Comparison of ENCODE assay signal across 12 cellular contexts in genomic region chr9:121599872-121600585, GRCh38. TPM values are rescaled to one million over a fixed set of nuclear protein-coding genes. Genes with fewer than 3 reads are reported as not detected.
DNase-seq lines count a peak whose midpoint lies in the region; ATAC-seq and TF ChIP-seq lines count a peak whose summit lies in the region.
"Had no signal": no experiment of that assay in that cellular context is flagged by ENCODE, and none has a peak within 500 bp of the region (broad histone marks: within the 10 kb centered on the region; RNA-seq: fewer than 3 reads in every experiment).

No MANE protein-coding gene starts in this region.

- no peaks in the 10 kb centered on the region for H4K20me1 ChIP-seq in PC-9 (ENCODE audit: insufficient read depth)
- no peaks in the 10 kb centered on the region for H4K20me1 ChIP-seq in osteoblast (ENCODE audit: insufficient read depth, low read length)

- no peaks in the 10 kb centered on the region for H3K9me3 Mint-ChIP-seq in activated T-helper 17 cell treated with anti-CD3 and anti-CD28 coated beads, Interleukin-2, amount 50 U/mL, for 72 hours

- no peak overlapping the region for H3K27ac ChIP-seq in PC-9
- no peak overlapping the region for H3K27ac ChIP-seq in osteoblast (ENCODE audit: low read depth, low read length)
- H3K27ac ChIP-seq: KMS-11 had no signal

- no peak overlapping the region for H3K27ac Mint-ChIP-seq in activated T-helper 17 cell treated with anti-CD3 and anti-CD28 coated beads, Interleukin-2, amount 50 U/mL, for 72 hours
- H3K27ac Mint-ChIP-seq: activated naive CD8-positive, alpha-beta T cell treated with anti-CD3 and anti-CD28 coated beads, Interleukin-2, amount 10 ng/mL, durations not matched to agents 7 days and 5 days; naive thymus-derived CD8-positive, alpha-beta T cell had no signal

- no peaks in the 10 kb centered on the region for H3K27me3 ChIP-seq in PC-9 (ENCODE audit: insufficient read depth, low read depth)
- H3K27me3 ChIP-seq in osteoblast (ENCODE audit: insufficient read depth, low read length): peaks cover 54% of the 10 kb centered on the region

- CTCF ChIA-PET in PC-9 (lab: Charles Lee): interaction anchor here (0.6 to 0.8 kb wide), 3 partner anchors 26 to 417 kb away, joined by 3 to 6 read pairs (median 4); no protein-coding TSS in a partner anchor

- peaks cover 30% of the 10 kb centered on the region for H3F3A ChIP-seq in PC-9 (ENCODE audit: insufficient read depth, low read depth)

- H3K79me2 ChIP-seq in PC-9 (ENCODE audit: low read depth): no peaks in the 10 kb centered on the region; the same call in 1 of the 2 replicates
- H3K79me2 ChIP-seq in osteoblast (ENCODE audit: insufficient read depth, low read length): no peaks in the 10 kb centered on the region

- POLR2A ChIA-PET in PC-9 (lab: Charles Lee; ENCODE audit: unreplicated experiment): interaction anchor here (0.6 to 0.7 kb wide), 4 partner anchors 9 to 255 kb away, joined by 3 to 7 read pairs (median 5); no protein-coding TSS in a partner anchor

- no peaks in the 10 kb centered on the region for H3K9me2 ChIP-seq in PC-9 (ENCODE audit: insufficient read depth)

- TF ChIP-seq CTCF in AG09309 (IDR thresholded peaks at IDR 0.05; ENCODE audit: control insufficient read depth, insufficient read depth, low read depth, low read length, missing control alignments) (no peak), PC-9 (conservative IDR thresholded peaks at IDR 0.05) (no peak; the same call in 1 of the 2 replicates), fibroblast of pulmonary artery (IDR thresholded peaks at IDR 0.05; ENCODE audit: low read length, missing control alignments) (no peak), osteoblast (IDR thresholded peaks at IDR 0.05; ENCODE audit: extremely low read depth, low read depth, low read length) (no peak)

- H2AFZ ChIP-seq in PC-9 (peak overlapping the region; percentile 93), osteoblast (ENCODE audit: low read length) (peak overlapping the region; percentile 22)

- BruUV-seq in PC-9 (replicated peaks; lab: Mats Ljungman, UMichigan): TSS peak; percentile 30

- no peaks in the 10 kb centered on the region for H3K4me1 Mint-ChIP-seq in activated T-helper 17 cell treated with anti-CD3 and anti-CD28 coated beads, Interleukin-2, amount 50 U/mL, for 72 hours

- DNase-seq in AG09309 (ENCODE audit: low read depth): no peak
- DNase-seq in PC-9: no peak
- DNase-seq in fibroblast of pulmonary artery (ENCODE audit: low read depth): no peak
- DNase-seq in osteoblast (ENCODE audit: insufficient read length, low spot score, missing footprints): no peak
- DNase-seq in occipital lobe (lab: John Stamatoyannopoulos, UW): no peak
- DNase-seq in SHP77 (lab: John Stamatoyannopoulos, UW): no peak
- no peak for DNase-seq in HPDE6-E6E7 (ENCODE audit: extremely low spot score)
- DNase-seq: activated naive CD8-positive, alpha-beta T cell treated with anti-CD3 and anti-CD28 coated beads, Interleukin-2, amount 10 ng/mL, durations not matched to agents 7 days and 5 days; naive thymus-derived CD8-positive, alpha-beta T cell; T-helper 1 cell had no signal

- H3K4me1 ChIP-seq in PC-9 (replicated peaks; ENCODE audit: insufficient read depth) (peaks cover 26% of the 10 kb centered on the region), osteoblast (ENCODE audit: insufficient read depth, low read length) (no peaks in the 10 kb centered on the region)

- H3K4me3 Mint-ChIP-seq in activated T-helper 17 cell treated with anti-CD3 and anti-CD28 coated beads, Interleukin-2, amount 50 U/mL, for 72 hours: no peak overlapping the region
- H3K4me3 Mint-ChIP-seq: activated naive CD8-positive, alpha-beta T cell treated with anti-CD3 and anti-CD28 coated beads, Interleukin-2, amount 10 ng/mL, durations not matched to agents 7 days and 5 days had no signal

- H3K4me2 ChIP-seq in PC-9 (peak overlapping the region; percentile 95), osteoblast (ENCODE audit: insufficient read depth, low read length) (peak overlapping the region; percentile 72)
- H3K4me2 ChIP-seq: KMS-11 had no signal

- H3K36me3 ChIP-seq in PC-9 (ENCODE audit: low read depth) (no peaks in the 10 kb centered on the region), osteoblast (ENCODE audit: insufficient read depth, low read length) (no peaks in the 10 kb centered on the region)

- peaks cover 6% of the 10 kb centered on the region for H3K36me3 Mint-ChIP-seq in activated T-helper 17 cell treated with anti-CD3 and anti-CD28 coated beads, Interleukin-2, amount 50 U/mL, for 72 hours (ENCODE audit: low read depth)

- intact Hi-C loops in PC-9 (cut with micrococcal nuclease; ENCODE audit: unreplicated experiment): loop anchor here (1.0 to 2.0 kb wide), 3 partner anchors 41 to 85 kb away; partner anchors contain the start of gene DAB2IP

- H3K27me3 Mint-ChIP-seq in activated T-helper 17 cell treated with anti-CD3 and anti-CD28 coated beads, Interleukin-2, amount 50 U/mL, for 72 hours: peaks cover 54% of the 10 kb centered on the region

- no peak for ATAC-seq in activated T-helper 17 cell treated with anti-CD3 and anti-CD28 coated beads, Interleukin-2, amount 50 U/mL, for 72 hours (replicated peaks)
- ATAC-seq: naive thymus-derived CD8-positive, alpha-beta T cell had no signal

- H3K4me3 ChIP-seq in AG09309 (ENCODE audit: control insufficient read depth, low read depth, low read length) (peak overlapping the region; percentile 49), PC-9 (peak overlapping the region; percentile 92), fibroblast of pulmonary artery (replicated peaks; ENCODE audit: low read depth, low read length) (peak overlapping the region; percentile 42), osteoblast (ENCODE audit: insufficient read depth, low read length) (peak overlapping the region; percentile 58)

- H3K9me3 ChIP-seq in PC-9 (ENCODE audit: insufficient read depth, low read depth) (no peaks in the 10 kb centered on the region), osteoblast (ENCODE audit: low read depth, low read length) (no peaks in the 10 kb centered on the region)

RNA-seq across cellular contexts. Expression of gene DAB2IP, which starts 51.4 kb away (rescaled TPM):
- total RNA-seq in PC-9 (2021) (46.7 and 59.9 TPM in 2 replicates), osteoblast (49.2 and 60.8 TPM in 2 replicates), occipital lobe (11.9 TPM)
- total RNA-seq in activated T-helper 17 cell treated with anti-CD3 and anti-CD28 coated beads, Interleukin-2, amount 50 U/mL, for 72 hours: under 1 TPM in 1 of 2 donors, not detected in 1; 0.09 TPM
- total RNA-seq: naive thymus-derived CD8-positive, alpha-beta T cell had no signal

Comparison
In these comparisons a context has a peak if more than half of its experiments do, and no peak if none do; other contexts are left out.
1. H3K4me3 ChIP-seq: peak in every context shown above with its lines; median percentile 92 in PC-9; 58 in osteoblast; 49 in AG09309; 42 in fibroblast of pulmonary artery.
2. RNA of gene DAB2IP, which starts 51.4 kb away (total RNA-seq): 49.2 to 60.8 TPM in osteoblast, 46.7 to 59.9 TPM in PC-9 and 11.9 TPM in occipital lobe (single experiment); 0.09 TPM in activated T-helper 17 cell treated with anti-CD3 and anti-CD28 coated beads, Interleukin-2, amount 50 U/mL, for 72 hours; every median in the first group is over 10 times any median in the second.